ENCODE assay signal across 11 cellular contexts in the genomic region with DNA sequence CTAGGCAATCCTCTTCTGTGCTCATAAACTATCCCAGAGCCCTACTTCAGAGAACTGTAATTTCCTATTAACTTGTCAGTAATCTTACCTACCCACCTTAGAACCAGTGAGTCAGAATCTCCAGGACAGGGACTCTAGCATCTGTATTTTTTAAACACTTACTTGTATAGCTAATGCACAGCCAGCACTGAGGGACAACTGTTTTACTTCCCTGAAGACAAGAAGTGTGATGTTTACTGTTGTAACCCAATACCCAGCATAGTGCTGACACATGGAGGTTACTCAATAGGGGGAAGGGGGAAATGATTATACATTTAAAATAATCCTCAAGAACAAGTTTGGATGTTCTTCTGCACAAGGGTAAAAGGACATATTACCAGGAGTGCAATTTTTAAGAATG.
DNase-seq lines count a peak whose midpoint lies in the region; ATAC-seq and TF ChIP-seq lines count a peak whose summit lies in the region.
"Had no signal": no experiment of that assay in that cellular context is flagged by ENCODE, and none has a peak within 500 bp of the region (broad histone marks: within the 10 kb centered on the region; RNA-seq: fewer than 3 reads in every experiment).

No MANE protein-coding gene starts in this region.

- ATAC-seq in SK-N-SH treated with all-trans-retinoic acid at 6 μM for 48 hours: peak; percentile 73
- no peak for ATAC-seq in stimulated activated naive CD8-positive, alpha-beta T cell treated with anti-CD3 and anti-CD28 coated beads, Interleukin-15, Interleukin-2, amounts not matched to agents 100 U/mL and 50 U/mL, for 24 hours

- intact Hi-C loops in activated T-helper 2 cell treated with anti-CD3 and anti-CD28 coated beads, Interferon-gamma antibody, Interleukin-2, Interleukin-4, amounts not matched to agents 10 μg/mL and 5 μg/mL and 100 μg/mL, durations not matched to agents 14 hours and 24 hours and 36 hours (cut with micrococcal nuclease): no loop called here

- no peaks in the 10 kb centered on the region for H3K36me3 Mint-ChIP-seq in activated T-helper 2 cell treated with anti-CD3 and anti-CD28 coated beads, Interferon-gamma antibody, Interleukin-2, Interleukin-4, amounts not matched to agents 10 μg/mL and 5 μg/mL and 100 μg/mL, durations not matched to agents 14 hours and 24 hours and 36 hours (ENCODE audit: low read depth)

- H3K4me3 Mint-ChIP-seq in activated T-helper 2 cell treated with anti-CD3 and anti-CD28 coated beads, Interferon-gamma antibody, Interleukin-2, Interleukin-4, amounts not matched to agents 10 μg/mL and 5 μg/mL and 100 μg/mL, durations not matched to agents 14 hours and 24 hours and 36 hours (ENCODE audit: low read depth): no peak overlapping the region
- H3K4me3 Mint-ChIP-seq: activated naive CD4-positive, alpha-beta T cell treated with anti-CD3 and anti-CD28 coated beads for 36 hours had no signal

- no peak overlapping the region for H3K27ac Mint-ChIP-seq in activated T-helper 2 cell treated with anti-CD3 and anti-CD28 coated beads, Interferon-gamma antibody, Interleukin-2, Interleukin-4, amounts not matched to agents 10 μg/mL and 5 μg/mL and 100 μg/mL, durations not matched to agents 14 hours and 24 hours and 36 hours
- H3K27ac Mint-ChIP-seq: activated naive CD4-positive, alpha-beta T cell treated with anti-CD3 and anti-CD28 coated beads for 36 hours had no signal

- no peak overlapping the region for H3K4me3 ChIP-seq in LNCaP clone FGC (ENCODE audit: low read depth, low read length)

- no peaks in the 10 kb centered on the region for H3K27me3 Mint-ChIP-seq in activated T-helper 2 cell treated with anti-CD3 and anti-CD28 coated beads, Interferon-gamma antibody, Interleukin-2, Interleukin-4, amounts not matched to agents 10 μg/mL and 5 μg/mL and 100 μg/mL, durations not matched to agents 14 hours and 24 hours and 36 hours (ENCODE audit: low read depth)

- no peak for TF ChIP-seq CTCF in LNCaP clone FGC (IDR thresholded peaks at IDR 0.05; ENCODE audit: control insufficient read depth, extremely low read depth, insufficient read depth)

- no peaks in the 10 kb centered on the region for H3K4me1 Mint-ChIP-seq in activated T-helper 2 cell treated with anti-CD3 and anti-CD28 coated beads, Interferon-gamma antibody, Interleukin-2, Interleukin-4, amounts not matched to agents 10 μg/mL and 5 μg/mL and 100 μg/mL, durations not matched to agents 14 hours and 24 hours and 36 hours (ENCODE audit: low read depth)

- H3K9me3 Mint-ChIP-seq in activated T-helper 2 cell treated with anti-CD3 and anti-CD28 coated beads, Interferon-gamma antibody, Interleukin-2, Interleukin-4, amounts not matched to agents 10 μg/mL and 5 μg/mL and 100 μg/mL, durations not matched to agents 14 hours and 24 hours and 36 hours: no peaks in the 10 kb centered on the region
- H3K9me3 Mint-ChIP-seq: activated naive CD4-positive, alpha-beta T cell treated with anti-CD3 and anti-CD28 coated beads for 36 hours had no signal

- DNase-seq in EH (ENCODE audit: low read depth): peak; percentile 26
- peak; percentile 38 for DNase-seq in LNCaP clone FGC (ENCODE audit: low read depth)
- peak; percentile 71 for DNase-seq in left kidney (ENCODE audit: low read depth, low spot score)
- DNase-seq in stimulated activated naive CD8-positive, alpha-beta T cell treated with anti-CD3 and anti-CD28 coated beads, Interleukin-15, Interleukin-2, amounts not matched to agents 100 U/mL and 50 U/mL, for 24 hours: no peak
- no peak for DNase-seq in DMS79 treated with DMSO at 0.1 percent for 48 hours (lab: John Stamatoyannopoulos, UW)
- no peak for DNase-seq in activated T-helper 2 cell treated with anti-CD3 and anti-CD28 coated beads, Interferon-gamma antibody, Interleukin-2, Interleukin-4, amounts not matched to agents 10 μg/mL and 5 μg/mL and 100 μg/mL, durations not matched to agents 14 hours and 24 hours and 36 hours (ENCODE audit: low spot score)
- no peak for DNase-seq in NCI-H524 treated with DMSO at 0.1 percent for 48 hours (lab: John Stamatoyannopoulos, UW)
- DNase-seq: activated CD4-positive, alpha-beta T cell treated with anti-CD3 and anti-CD28 coated beads for 4 hours; activated naive CD4-positive, alpha-beta T cell treated with anti-CD3 and anti-CD28 coated beads for 36 hours; nucleus accumbens had no signal

TF ChIP-seq in SK-N-SH treated with all-trans-retinoic acid at 6 μM for 48 hours, 23 proteins besides CTCF, POLR2A, EP300 and RAD21:
- TF ChIP-seq ZFP30 (CRISPR knock-in tag; IDR thresholded peaks at IDR 0.05) (no peak), ZNF8 (CRISPR knock-in tag; IDR thresholded peaks at IDR 0.05) (no peak), ISL1 (CRISPR knock-in tag; IDR thresholded peaks at IDR 0.05) (no peak), SNAI2 (CRISPR knock-in tag; IDR thresholded peaks at IDR 0.05) (no peak), GLIS3 (CRISPR knock-in tag; IDR thresholded peaks at IDR 0.05) (no peak)
- TF ChIP-seq, protein P1, sequence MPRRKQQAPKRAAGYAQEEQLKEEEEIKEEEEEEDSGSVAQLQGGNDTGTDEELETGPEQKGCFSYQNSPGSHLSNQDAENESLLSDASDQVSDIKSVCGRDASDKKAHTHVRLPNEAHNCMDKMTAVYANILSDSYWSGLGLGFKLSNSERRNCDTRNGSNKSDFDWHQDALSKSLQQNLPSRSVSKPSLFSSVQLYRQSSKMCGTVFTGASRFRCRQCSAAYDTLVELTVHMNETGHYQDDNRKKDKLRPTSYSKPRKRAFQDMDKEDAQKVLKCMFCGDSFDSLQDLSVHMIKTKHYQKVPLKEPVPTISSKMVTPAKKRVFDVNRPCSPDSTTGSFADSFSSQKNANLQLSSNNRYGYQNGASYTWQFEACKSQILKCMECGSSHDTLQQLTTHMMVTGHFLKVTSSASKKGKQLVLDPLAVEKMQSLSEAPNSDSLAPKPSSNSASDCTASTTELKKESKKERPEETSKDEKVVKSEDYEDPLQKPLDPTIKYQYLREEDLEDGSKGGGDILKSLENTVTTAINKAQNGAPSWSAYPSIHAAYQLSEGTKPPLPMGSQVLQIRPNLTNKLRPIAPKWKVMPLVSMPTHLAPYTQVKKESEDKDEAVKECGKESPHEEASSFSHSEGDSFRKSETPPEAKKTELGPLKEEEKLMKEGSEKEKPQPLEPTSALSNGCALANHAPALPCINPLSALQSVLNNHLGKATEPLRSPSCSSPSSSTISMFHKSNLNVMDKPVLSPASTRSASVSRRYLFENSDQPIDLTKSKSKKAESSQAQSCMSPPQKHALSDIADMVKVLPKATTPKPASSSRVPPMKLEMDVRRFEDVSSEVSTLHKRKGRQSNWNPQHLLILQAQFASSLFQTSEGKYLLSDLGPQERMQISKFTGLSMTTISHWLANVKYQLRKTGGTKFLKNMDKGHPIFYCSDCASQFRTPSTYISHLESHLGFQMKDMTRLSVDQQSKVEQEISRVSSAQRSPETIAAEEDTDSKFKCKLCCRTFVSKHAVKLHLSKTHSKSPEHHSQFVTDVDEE (CRISPR knock-in tag; IDR thresholded peaks at IDR 0.05): no peak

Comparison
In these comparisons a context has a peak if more than half of its experiments do, and no peak if none do; other contexts are left out.
1. DNase-seq: peak in EH (single experiment), LNCaP clone FGC (single experiment) and left kidney (single experiment); none in stimulated activated naive CD8-positive, alpha-beta T cell treated with anti-CD3 and anti-CD28 coated beads, Interleukin-15, Interleukin-2, amounts not matched to agents 100 U/mL and 50 U/mL, for 24 hours (single experiment), DMS79 treated with DMSO at 0.1 percent for 48 hours (single experiment), activated T-helper 2 cell treated with anti-CD3 and anti-CD28 coated beads, Interferon-gamma antibody, Interleukin-2, Interleukin-4, amounts not matched to agents 10 μg/mL and 5 μg/mL and 100 μg/mL, durations not matched to agents 14 hours and 24 hours and 36 hours (single experiment) and NCI-H524 treated with DMSO at 0.1 percent for 48 hours (single experiment).